1 cellular context compared by ENCODE assay signal in genomic region chr9:7146582-7146981, GRCh38.
TF ChIP-seq lines count a peak whose summit lies in the region.

No MANE protein-coding gene starts in this region.

TF ChIP-seq in H1, 55 proteins besides CTCF, POLR2A, EP300 and RAD21 (continued from another document):
- no peak for TF ChIP-seq MAFK (IDR thresholded peaks at IDR 0.05; ENCODE audit: low read depth, low read length)
- TF ChIP-seq BACH1 (IDR thresholded peaks at IDR 0.05; ENCODE audit: low read length) = no peak
- TF ChIP-seq PHF8 (conservative IDR thresholded peaks at IDR 0.05; ENCODE audit: low read depth, low read length) = no peak
- TF ChIP-seq KDM1A (IDR thresholded peaks at IDR 0.05; ENCODE audit: borderline replicate concordance, low read length) = no peak
